ENCODE assay signal across 8 cellular contexts in the genomic region with DNA sequence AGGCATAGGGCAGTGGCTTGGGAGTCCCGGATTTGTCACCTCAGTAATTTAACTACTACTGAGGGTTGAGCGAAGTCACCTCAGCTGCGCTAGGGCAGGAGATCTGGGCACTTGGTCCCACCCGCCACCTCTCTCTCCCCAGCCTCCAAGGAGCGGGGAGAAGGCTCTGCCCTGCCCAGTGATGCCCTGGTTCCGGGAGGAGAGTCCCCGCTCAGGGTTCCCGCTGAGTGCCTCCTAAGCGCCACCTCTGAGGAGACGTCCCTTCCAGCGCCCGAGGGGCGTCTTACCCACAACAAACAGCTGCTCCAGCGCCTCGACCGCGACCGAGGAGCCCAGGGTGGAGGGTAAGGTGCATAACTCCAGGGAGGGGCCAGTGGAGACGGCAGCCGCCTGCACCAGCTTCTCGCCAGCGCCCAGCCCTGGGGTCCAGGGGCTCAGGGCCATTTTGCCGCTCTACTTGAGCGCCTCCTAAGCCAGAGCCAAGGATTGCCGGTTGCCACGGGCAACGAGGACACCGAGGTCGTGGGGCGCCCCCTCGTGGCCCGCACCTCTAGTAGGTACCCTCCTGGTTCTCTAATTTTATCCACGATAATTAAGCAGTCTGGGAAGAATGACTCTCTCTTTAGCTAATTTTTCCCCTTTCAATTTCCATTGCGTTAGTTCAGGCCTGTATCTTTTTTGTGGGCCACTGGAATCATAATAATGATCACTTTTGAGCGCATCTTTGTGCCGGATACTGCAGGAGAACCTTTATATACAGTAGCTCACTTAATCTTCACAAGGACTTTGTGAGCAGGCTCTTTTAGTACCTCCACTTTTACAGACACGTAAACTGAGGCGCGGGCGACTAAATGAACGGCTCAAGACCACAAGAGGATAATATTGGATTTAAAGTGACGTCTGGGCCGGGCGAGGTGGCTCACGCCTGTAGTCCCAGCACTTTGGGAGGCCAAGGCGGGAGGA. TPM values are rescaled to one million over a fixed set of nuclear protein-coding genes. Genes with fewer than 3 reads are reported as not detected.
DNase-seq lines count a peak whose midpoint lies in the region; ATAC-seq and TF ChIP-seq lines count a peak whose summit lies in the region.

Gene CCDC175 (minus strand): TSS at position 481 of the 963 bp plus-strand sequence. CDS start 37 bp downstream, at position 444.

- DNase-seq in AG08395 (ENCODE audit: low spot score): peak; percentile 31
- peak; percentile 90 for DNase-seq in NCI-H345 treated with DMSO at 0.1 percent for 48 hours (lab: John Stamatoyannopoulos, UW; ENCODE audit: unreplicated experiment)
- DNase-seq in activated CD4-positive, alpha-beta T cell treated with anti-CD3 and anti-CD28 coated beads, Interleukin-2, amount 50 U/mL, for 48 hours: peak; percentile 85 to 86
- DNase-seq in effector CD4-positive, alpha-beta T cell: peak; percentile 73
- DNase-seq in lower lobe of right lung: peak; percentile 93
- peak; percentile 82 to 86 for DNase-seq in stimulated activated CD4-positive, alpha-beta T cell treated with anti-CD3 and anti-CD28 coated beads, Interleukin-4, amount 100 ng/mL, for 48 hours (ENCODE audit: low read depth in 2 of 2)

- H3K4me1 ChIP-seq in lower lobe of right lung: peaks cover 12% of the 10 kb centered on the region

- peak within 1 kb of the TSS; percentile 54 for H3K4me3 ChIP-seq in lower lobe of right lung

- peaks cover 6% of the 10 kb centered on the region for H3K27me3 ChIP-seq in lower lobe of right lung (ENCODE audit: low read depth)

- ATAC-seq in GM18868 (IDR thresholded peaks at IDR 0.05; ENCODE audit: unreplicated experiment): peak; percentile 99
- ATAC-seq in HG03108 (IDR thresholded peaks at IDR 0.05; ENCODE audit: unreplicated experiment): peak; percentile 97
- peak; percentile 96 for ATAC-seq in lower lobe of right lung

- intact Hi-C loops in lower lobe of right lung (cut with DNase I): no loop called here

- H3K36me3 ChIP-seq in lower lobe of right lung: no peaks in the 10 kb centered on the region

- H3K9me3 ChIP-seq in lower lobe of right lung: no peaks in the 10 kb centered on the region

- H3K27ac ChIP-seq in lower lobe of right lung: no peak within 1 kb of the TSS

- TF ChIP-seq CTCF in lower lobe of right lung (IDR thresholded peaks at IDR 0.05): peak; percentile 79

RNA-seq across cellular contexts. Expression of gene CCDC175, which starts in this region (rescaled TPM):
- total RNA-seq in lower lobe of right lung: 1.0 TPM

Comparison
In these comparisons a context has a peak if more than half of its experiments do, and no peak if none do; other contexts are left out.
1. DNase-seq: peak in every context shown above with its lines; median percentile 93 in lower lobe of right lung; 90 in NCI-H345 treated with DMSO at 0.1 percent for 48 hours; 86 in activated CD4-positive, alpha-beta T cell treated with anti-CD3 and anti-CD28 coated beads, Interleukin-2, amount 50 U/mL, for 48 hours; 84 in stimulated activated CD4-positive, alpha-beta T cell treated with anti-CD3 and anti-CD28 coated beads, Interleukin-4, amount 100 ng/mL, for 48 hours; 73 in effector CD4-positive, alpha-beta T cell; 31 in AG08395.